Comparison of ENCODE assay signal across 9 cellular contexts in genomic region chrX:1535241-1536041, GRCh38. TPM values are rescaled to one million over a fixed set of nuclear protein-coding genes. Genes with fewer than 3 reads are reported as not detected.
DNase-seq lines count a peak whose midpoint lies in the region; ATAC-seq, FAIRE-seq and TF ChIP-seq lines count a peak whose summit lies in the region.
"Had no signal": no experiment of that assay in that cellular context is flagged by ENCODE, and none has a peak within 500 bp of the region (broad histone marks: within the 10 kb centered on the region; RNA-seq: fewer than 3 reads in every experiment).

No MANE protein-coding gene starts in this region.

- DNase-seq in GM12891 (ENCODE audit: insufficient read length, low spot score) (no peak), left lobe of liver (ENCODE audit: low spot score) (peak; percentile 47), type B pancreatic cell (ENCODE audit: extremely low spot score, unreplicated experiment) (peak; percentile 18), NCI-H446 treated with DMSO at 0.1 percent for 48 hours (lab: John Stamatoyannopoulos, UW) (no peak), HT-29 (ENCODE audit: low spot score) (no peak), HAP-1 (ENCODE audit: low spot score in 2 of 2) (no peak)
- peak; percentile 61 for DNase-seq in activated CD4-positive, alpha-beta T cell treated with anti-CD3 and anti-CD28 coated beads, Interleukin-2, amount 10 ng/mL, durations not matched to agents 7 days and 5 days

- H3K27ac Mint-ChIP-seq in activated CD4-positive, alpha-beta T cell treated with anti-CD3 and anti-CD28 coated beads, Interleukin-2, amount 10 ng/mL, durations not matched to agents 7 days and 5 days: peak overlapping the region; percentile 98
- no peak overlapping the region for H3K27ac Mint-ChIP-seq in type B pancreatic cell

- no peaks in the 10 kb centered on the region for H3K27me3 ChIP-seq in HAP-1 (ENCODE audit: low read depth)

- POLR2A ChIA-PET in activated CD4-positive, alpha-beta T cell treated with anti-CD3 and anti-CD28 coated beads, Interleukin-2, amount 10 ng/mL, durations not matched to agents 7 days and 5 days (lab: Charles Lee): no interaction called here

- in situ Hi-C loops in HAP-1 (cut with MboI; ENCODE audit: low sequenced_read_pairs): no loop called here

- peak overlapping the region; percentile 89 for H3K4me3 Mint-ChIP-seq in activated CD4-positive, alpha-beta T cell treated with anti-CD3 and anti-CD28 coated beads, Interleukin-2, amount 10 ng/mL, durations not matched to agents 7 days and 5 days
- H3K4me3 Mint-ChIP-seq in type B pancreatic cell: no peak overlapping the region

- no peaks in the 10 kb centered on the region for H3K9me3 ChIP-seq in HAP-1

- H3K9me3 Mint-ChIP-seq in activated CD4-positive, alpha-beta T cell treated with anti-CD3 and anti-CD28 coated beads, Interleukin-2, amount 10 ng/mL, durations not matched to agents 7 days and 5 days: no peaks in the 10 kb centered on the region
- H3K9me3 Mint-ChIP-seq in type B pancreatic cell: no peaks in the 10 kb centered on the region

- peaks cover 28% of the 10 kb centered on the region for H3K36me3 Mint-ChIP-seq in activated CD4-positive, alpha-beta T cell treated with anti-CD3 and anti-CD28 coated beads, Interleukin-2, amount 10 ng/mL, durations not matched to agents 7 days and 5 days (ENCODE audit: low read depth)
- no peaks in the 10 kb centered on the region for H3K36me3 Mint-ChIP-seq in type B pancreatic cell

- ATAC-seq in HG03378 (IDR thresholded peaks at IDR 0.05; ENCODE audit: unreplicated experiment) (peak; percentile 18), left lobe of liver (peak; percentile 35)
- ATAC-seq: HCT116 had no signal

- TF ChIP-seq POLR2A in GM12891 (IDR thresholded peaks at IDR 0.05; ENCODE audit: low read depth, low read length): 0 out of 2 replicates have a peak, but pooled peaks have one; percentile 20

- H3K4me1 Mint-ChIP-seq in activated CD4-positive, alpha-beta T cell treated with anti-CD3 and anti-CD28 coated beads, Interleukin-2, amount 10 ng/mL, durations not matched to agents 7 days and 5 days: peaks cover 18% of the 10 kb centered on the region
- no peaks in the 10 kb centered on the region for H3K4me1 Mint-ChIP-seq in type B pancreatic cell (ENCODE audit: unreplicated experiment)

- peak; percentile 91 for FAIRE-seq in GM12891 (lab: Jason Lieb, UNC)

- CTCF ChIA-PET in activated CD4-positive, alpha-beta T cell treated with anti-CD3 and anti-CD28 coated beads, Interleukin-2, amount 10 ng/mL, durations not matched to agents 7 days and 5 days (lab: Charles Lee): no interaction called here

- no peaks in the 10 kb centered on the region for H3K36me3 ChIP-seq in HAP-1 (replicated peaks)

- no peaks in the 10 kb centered on the region for H3K4me1 ChIP-seq in HAP-1

- no peak for TF ChIP-seq CTCF in type B pancreatic cell (conservative IDR thresholded peaks at IDR 0.05)

- H3K4me3 ChIP-seq in HAP-1: no peak overlapping the region

- no peaks in the 10 kb centered on the region for H3K27me3 Mint-ChIP-seq in activated CD4-positive, alpha-beta T cell treated with anti-CD3 and anti-CD28 coated beads, Interleukin-2, amount 10 ng/mL, durations not matched to agents 7 days and 5 days
- no peaks in the 10 kb centered on the region for H3K27me3 Mint-ChIP-seq in type B pancreatic cell

TF ChIP-seq in GM12891, 5 proteins besides CTCF, POLR2A, EP300 and RAD21:
- TF ChIP-seq PAX5 (IDR thresholded peaks at IDR 0.05; ENCODE audit: insufficient read depth, low read length, severe bottlenecking) (peak; percentile 91), SPI1 (IDR thresholded peaks at IDR 0.05; ENCODE audit: low read depth, low read length) (no peak), TAF1 (IDR thresholded peaks at IDR 0.05; ENCODE audit: low read depth, low read length) (peak; percentile 7; the same call in 1 of the 2 replicates), POLR2AphosphoS5 (IDR thresholded peaks at IDR 0.05; ENCODE audit: low read depth, low read length) (no peak; the same call in 1 of the 2 replicates), POU2F2 (IDR thresholded peaks at IDR 0.05; ENCODE audit: low read depth, low read length) (peak; percentile 43; the same call in 1 of the 2 replicates)

RNA-seq across cellular contexts. Expression of gene P2RY8, which starts 1.5 kb away (rescaled TPM):
- 42.6 TPM for polyA plus RNA-seq in GM12891 (2012; ENCODE audit: low read depth, missing spikeins)
- total RNA-seq in activated CD4-positive, alpha-beta T cell treated with anti-CD3 and anti-CD28 coated beads, Interleukin-2, amount 10 ng/mL, durations not matched to agents 7 days and 5 days: 100 to 1,000 TPM in 1 of 2 experiments, 10 to 100 TPM in 1; 99.1 to 107 TPM
- total RNA-seq in left lobe of liver: 0.48 TPM
- total RNA-seq in type B pancreatic cell (ENCODE audit: low replicate concordance): not detected in 2 replicates
- not detected in 2 replicates for total RNA-seq in HT-29 (2014; rRNA removed; shearing (Covaris generic))

RNA-seq across cellular contexts. Expression of gene AKAP17A, which starts 56.0 kb away (rescaled TPM):
- 43.9 TPM for polyA plus RNA-seq in GM12891 (2012; ENCODE audit: low read depth, missing spikeins)
- 10 to 100 TPM; 61.6 to 66.5 TPM for total RNA-seq in activated CD4-positive, alpha-beta T cell treated with anti-CD3 and anti-CD28 coated beads, Interleukin-2, amount 10 ng/mL, durations not matched to agents 7 days and 5 days
- total RNA-seq in left lobe of liver (35.6 TPM), type B pancreatic cell (ENCODE audit: low replicate concordance) (49.8 and 53.0 TPM in 2 replicates)
- 34.9 and 38.3 TPM in 2 replicates for total RNA-seq in HT-29 (2014; rRNA removed; shearing (Covaris generic))

Comparison
In these comparisons a context has a peak if more than half of its experiments do, and no peak if none do; other contexts are left out.
1. DNase-seq: peak in activated CD4-positive, alpha-beta T cell treated with anti-CD3 and anti-CD28 coated beads, Interleukin-2, amount 10 ng/mL, durations not matched to agents 7 days and 5 days (single experiment), left lobe of liver (single experiment) and type B pancreatic cell (single experiment); none in GM12891 (single experiment), NCI-H446 treated with DMSO at 0.1 percent for 48 hours (single experiment), HT-29 (single experiment) and HAP-1 (0 of 2).
2. RNA of gene P2RY8, which starts 1.5 kb away (total RNA-seq): 99.1 to 107 TPM in activated CD4-positive, alpha-beta T cell treated with anti-CD3 and anti-CD28 coated beads, Interleukin-2, amount 10 ng/mL, durations not matched to agents 7 days and 5 days; 0.48 TPM in left lobe of liver (single experiment), not detected in type B pancreatic cell and not detected in HT-29; every median in the first group is over 10 times any median in the second.